ENCODE assay signal across 12 cellular contexts in genomic region chr16:83994087-83994486, GRCh38. TPM values are rescaled to one million over a fixed set of nuclear protein-coding genes. Genes with fewer than 3 reads are reported as not detected.
A peak's percentile ranks its signal among the peaks of the same experiment; 100 is the strongest.
DNase-seq lines count a peak whose midpoint lies in the region; ATAC-seq and TF ChIP-seq lines count a peak whose summit lies in the region.
"Had no signal": no experiment of that assay in that cellular context is flagged by ENCODE, and none has a peak within 500 bp of the region (broad histone marks: within the 10 kb centered on the region; RNA-seq: fewer than 3 reads in every experiment).

No MANE protein-coding gene starts in this region.

- POLR2A ChIA-PET in activated CD8-positive, alpha-beta T cell treated with anti-CD3 and anti-CD28 coated beads for 36 hours (lab: Charles Lee) = no interaction called here

- peak; percentile 30 for ATAC-seq in activated CD8-positive, alpha-beta T cell treated with anti-CD3 and anti-CD28 coated beads for 36 hours
- ATAC-seq in HG03520 (IDR thresholded peaks at IDR 0.05; ENCODE audit: unreplicated experiment) = no peak

- DNase-seq in AG10803 (ENCODE audit: low read depth) (peak; percentile 96), HT1080 (ENCODE audit: low read depth) (peak; percentile 77), kidney tubule cell (ENCODE audit: low spot score) (peak; percentile 86), SJCRH30 (no peak), osteocyte (ENCODE audit: extremely low spot score, unreplicated experiment) (no peak), spleen (no peak)
- no peak for DNase-seq in activated CD8-positive, alpha-beta T cell treated with anti-CD3 and anti-CD28 coated beads for 36 hours
- DNase-seq: activated effector memory CD4-positive, alpha-beta T cell treated with Interleukin-2 at 50 U/mL for 16 hours had no signal

- CTCF ChIA-PET in activated CD8-positive, alpha-beta T cell treated with anti-CD3 and anti-CD28 coated beads for 36 hours (lab: Charles Lee) = interaction anchor here (1.2 kb wide), 1 partner anchor 37 kb away, joined by 3 read pairs; no protein-coding TSS in a partner anchor

- no peak overlapping the region for H3K27ac ChIP-seq in SJCRH30
- peak overlapping the region in 4 of 8 donors; percentile 11 to 85 (median 66) for H3K27ac ChIP-seq in spleen

- no peak for TF ChIP-seq POLR2A in spleen (IDR thresholded peaks at IDR 0.05)

- intact Hi-C loops in activated CD8-positive, alpha-beta T cell treated with anti-CD3 and anti-CD28 coated beads for 36 hours (cut with micrococcal nuclease) = no loop called here
- intact Hi-C loops in spleen (cut with DNase I; ENCODE audit: low total_unique reads) = no loop called here

- no peaks in the 10 kb centered on the region for H3K36me3 Mint-ChIP-seq in activated CD8-positive, alpha-beta T cell treated with anti-CD3 and anti-CD28 coated beads for 36 hours (ENCODE audit: low read depth)
- H3K36me3 Mint-ChIP-seq in osteocyte (ENCODE audit: unreplicated experiment) = no peaks in the 10 kb centered on the region
- H3K36me3 Mint-ChIP-seq: IgD-negative memory B cell had no signal

- H3K27me3 ChIP-seq in SJCRH30 (no peaks in the 10 kb centered on the region), spleen (replicated peaks in 1 of 7) (peaks cover 0 to 93% (median 16%) of the 10 kb centered on the region in 7 donors)

- H3K9me3 Mint-ChIP-seq in activated CD8-positive, alpha-beta T cell treated with anti-CD3 and anti-CD28 coated beads for 36 hours = no peaks in the 10 kb centered on the region
- H3K9me3 Mint-ChIP-seq in osteocyte (ENCODE audit: unreplicated experiment) = no peaks in the 10 kb centered on the region
- H3K9me3 Mint-ChIP-seq: stimulated activated naive CD8-positive, alpha-beta T cell treated with anti-CD3 and anti-CD28 coated beads, Interleukin-15, Interleukin-2, amounts not matched to agents 100 ng/mL and 50 ng/mL, for 24 hours had no signal

- H3K4me1 Mint-ChIP-seq in activated CD8-positive, alpha-beta T cell treated with anti-CD3 and anti-CD28 coated beads for 36 hours (ENCODE audit: low read depth) = peaks cover 3% of the 10 kb centered on the region
- peaks cover 8% of the 10 kb centered on the region for H3K4me1 Mint-ChIP-seq in osteocyte (ENCODE audit: unreplicated experiment)

- WGBS in spleen, 5 donors = 40 to 66% (median 48%) methylated on average over 5 to 8 of the region's 8 CpGs

- H3K9me3 ChIP-seq in SJCRH30 (replicated peaks) = no peaks in the 10 kb centered on the region
- no peaks in the 10 kb centered on the region for H3K9me3 ChIP-seq in spleen

- H3K36me3 ChIP-seq in SJCRH30 (no peaks in the 10 kb centered on the region), spleen (no peaks in the 10 kb centered on the region)

- no peak for TF ChIP-seq CTCF in AG10803 (conservative IDR thresholded peaks at IDR 0.05; ENCODE audit: low read length)
- no peak for TF ChIP-seq CTCF in activated CD8-positive, alpha-beta T cell treated with anti-CD3 and anti-CD28 coated beads for 36 hours (IDR thresholded peaks at IDR 0.05)
- TF ChIP-seq CTCF in osteocyte (IDR thresholded peaks at IDR 0.05) = no peak
- no peak for TF ChIP-seq CTCF in spleen (IDR thresholded peaks at IDR 0.05 in 8 of 11, conservative IDR thresholded peaks at IDR 0.05 in 3 of 11)

- H3K27me3 Mint-ChIP-seq in activated CD8-positive, alpha-beta T cell treated with anti-CD3 and anti-CD28 coated beads for 36 hours = peaks cover 28% of the 10 kb centered on the region
- H3K27me3 Mint-ChIP-seq in osteocyte (ENCODE audit: unreplicated experiment) = peaks cover 26% of the 10 kb centered on the region

- H3K4me3 ChIP-seq in AG10803 (ENCODE audit: low read length) (no peak overlapping the region), SJCRH30 (no peak overlapping the region), spleen (peak overlapping the region in 1 of 8 donors; percentile 42)

- no peak overlapping the region for H3K27ac Mint-ChIP-seq in activated CD8-positive, alpha-beta T cell treated with anti-CD3 and anti-CD28 coated beads for 36 hours
- H3K27ac Mint-ChIP-seq in osteocyte (ENCODE audit: unreplicated experiment) = no peak overlapping the region
- H3K27ac Mint-ChIP-seq: IgD-negative memory B cell; stimulated activated naive CD8-positive, alpha-beta T cell treated with anti-CD3 and anti-CD28 coated beads, Interleukin-15, Interleukin-2, amounts not matched to agents 100 ng/mL and 50 ng/mL, for 24 hours had no signal

- H3K4me1 ChIP-seq in SJCRH30 (no peaks in the 10 kb centered on the region), spleen (peaks cover 0 to 7% (median 2%) of the 10 kb centered on the region in 6 donors)

- no peak overlapping the region for H3K4me3 Mint-ChIP-seq in activated CD8-positive, alpha-beta T cell treated with anti-CD3 and anti-CD28 coated beads for 36 hours
- no peak overlapping the region for H3K4me3 Mint-ChIP-seq in osteocyte (ENCODE audit: unreplicated experiment)
- H3K4me3 Mint-ChIP-seq: IgD-negative memory B cell; stimulated activated naive CD8-positive, alpha-beta T cell treated with anti-CD3 and anti-CD28 coated beads, Interleukin-15, Interleukin-2, amounts not matched to agents 100 ng/mL and 50 ng/mL, for 24 hours had no signal

RNA-seq across cellular contexts. Expression of gene NECAB2, which starts 26.0 kb away (rescaled TPM):
- total RNA-seq in HT1080 (2014; rRNA removed; shearing (Covaris generic)) = not detected in 2 replicates
- 1.2 and 1.7 TPM in 2 replicates for polyA plus RNA-seq in HT1080 (2015; cell fraction: cytosol; rRNA removed)
- polyA plus RNA-seq in HT1080 (2015; cell fraction: nucleus; rRNA removed) = 1.3 TPM in 2 replicates
- not detected for total RNA-seq in activated CD8-positive, alpha-beta T cell treated with anti-CD3 and anti-CD28 coated beads for 36 hours
- 0.08 and 0.10 TPM in 2 replicates for total RNA-seq in SJCRH30 (2014; rRNA removed; shearing (Covaris generic))
- total RNA-seq in osteocyte = 0.21 TPM in 1 of 2 replicates, not detected in the other
- total RNA-seq in spleen = 1 to 10 TPM in 3 of 7 donors, under 1 TPM in 1, not detected in 3; 0.95 to 3.1 (median 1.6) TPM
- polyA plus RNA-seq in spleen = under 1 TPM in 2 of 3 donors, not detected in 1; 0.16 to 0.20 TPM
- polyA plus RNA-seq: IgD-negative memory B cell had no signal

RNA-seq across cellular contexts. Expression of gene OSGIN1, which starts 41.0 kb away (rescaled TPM):
- total RNA-seq in HT1080 (2014; rRNA removed; shearing (Covaris generic)) = 2.1 and 3.8 TPM in 2 replicates
- 4.3 and 5.7 TPM in 2 replicates for polyA plus RNA-seq in HT1080 (2015; cell fraction: cytosol; rRNA removed)
- polyA plus RNA-seq in HT1080 (2015; cell fraction: nucleus; rRNA removed) = 6.4 and 7.3 TPM in 2 replicates
- under 1 TPM; 0.56 to 0.67 TPM for total RNA-seq in activated CD8-positive, alpha-beta T cell treated with anti-CD3 and anti-CD28 coated beads for 36 hours
- 1.7 and 2.1 TPM in 2 replicates for total RNA-seq in SJCRH30 (2014; rRNA removed; shearing (Covaris generic))
- 1.2 and 1.3 TPM in 2 replicates for total RNA-seq in osteocyte
- 10 to 100 TPM in 2 of 7 donors, 1 to 10 TPM in 5; 4.7 to 13.5 (median 9.5) TPM for total RNA-seq in spleen
- 10 to 100 TPM in 1 of 3 donors, 1 to 10 TPM in 2; 2.3 to 13.2 (median 6.1) TPM for polyA plus RNA-seq in spleen

RNA-seq across cellular contexts. Expression of gene SLC38A8, which starts 48.5 kb away (rescaled TPM):
- total RNA-seq in HT1080 (2014; rRNA removed; shearing (Covaris generic)) = not detected in 2 replicates
- 0.42 TPM in 1 of 2 replicates, not detected in the other for polyA plus RNA-seq in HT1080 (2015; cell fraction: cytosol; rRNA removed)
- not detected in 2 replicates for polyA plus RNA-seq in HT1080 (2015; cell fraction: nucleus; rRNA removed)
- not detected for total RNA-seq in activated CD8-positive, alpha-beta T cell treated with anti-CD3 and anti-CD28 coated beads for 36 hours
- total RNA-seq in SJCRH30 (2014; rRNA removed; shearing (Covaris generic)) = not detected in 2 replicates
- not detected in 2 replicates for total RNA-seq in osteocyte
- total RNA-seq in spleen = not detected
- under 1 TPM in 1 of 3 donors, not detected in 2; 0.37 TPM for polyA plus RNA-seq in spleen
- total RNA-seq: pulmonary artery endothelial cell had no signal
- polyA plus RNA-seq: IgD-negative memory B cell had no signal

Comparison
In these comparisons a context has a peak if more than half of its experiments do, and no peak if none do; other contexts are left out.
1. DNase-seq: peak in AG10803 (single experiment), HT1080 (single experiment) and kidney tubule cell (single experiment); none in activated CD8-positive, alpha-beta T cell treated with anti-CD3 and anti-CD28 coated beads for 36 hours (single experiment), SJCRH30 (0 of 2), osteocyte (single experiment) and spleen (single experiment).